9 cellular contexts compared by ENCODE assay signal in genomic region chr12:54081581-54082401, GRCh38. TPM values are rescaled to one million over a fixed set of nuclear protein-coding genes. Genes with fewer than 3 reads are reported as not detected.
A peak's percentile ranks its signal among the peaks of the same experiment; 100 is the strongest.
DNase-seq lines count a peak whose midpoint lies in the region; TF ChIP-seq lines count a peak whose summit lies in the region.
"Not testable (repeated sequence)": the region's sequence is repeated elsewhere in the genome, so short reads cannot be mapped to it uniquely, and the experiment has no call there.
"Had no signal": no experiment of that assay in that cellular context is flagged by ENCODE, and none has a peak within 500 bp of the region (broad histone marks: within the 10 kb centered on the region; RNA-seq: fewer than 3 reads in every experiment).

No MANE protein-coding gene starts in this region.

- H3K9me3 ChIP-seq in ES-I3 (ENCODE audit: control insufficient read depth, insufficient read depth, low read length); adrenal gland (replicated peaks in 1 of 3); esophagus squamous epithelium; mononuclear cell (ENCODE audit: low read depth, low read length); smooth muscle cell (replicated peaks; ENCODE audit: low read depth); tibial artery: not testable (repeated sequence)

- H3K4me1 ChIP-seq in ES-I3 (ENCODE audit: insufficient read depth, low read length); adrenal gland (replicated peaks in 1 of 2); smooth muscle cell (ENCODE audit: low read depth): not testable (repeated sequence)
- H3K4me1 ChIP-seq in esophagus squamous epithelium (peaks cover 0 to 41% (median 0%) of the 10 kb centered on the region in 3 donors), mononuclear cell (ENCODE audit: insufficient read depth, low read length) (peaks cover 11% of the 10 kb centered on the region), tibial artery (peaks cover 0 to 34% (median 0%) of the 10 kb centered on the region in 4 donors)

- not testable (repeated sequence) for H4K20me1 ChIP-seq in smooth muscle cell (ENCODE audit: low read depth)

- H3K4me3 ChIP-seq in adrenal gland (peak overlapping the region in 2 of 4 donors; percentile 4 to 50), esophagus squamous epithelium (peak overlapping the region; percentile 28 to 62 (median 50)), mononuclear cell (ENCODE audit: low read length) (peak overlapping the region; percentile 19), tibial artery (peak overlapping the region; percentile 41 to 45)
- H3K4me3 ChIP-seq in smooth muscle cell, result not testable (repeated sequence)

- intact Hi-C loops in adrenal gland (cut with DNase I); esophagus squamous epithelium (cut with DNase I); tibial artery (cut with DNase I; ENCODE audit: low total_unique reads): not testable (repeated sequence)

- H3F3A ChIP-seq in smooth muscle cell (ENCODE audit: low read depth), result not testable (repeated sequence)

- H3K79me2 ChIP-seq in smooth muscle cell (ENCODE audit: low read depth), result not testable (repeated sequence)

- H2AFZ ChIP-seq in smooth muscle cell (ENCODE audit: low read depth), result not testable (repeated sequence)

- H3K9ac ChIP-seq in ES-I3 (ENCODE audit: low read depth, low read length), result peak overlapping the region; percentile 15; the same call in 1 of the 2 replicates
- H3K9ac ChIP-seq in smooth muscle cell (ENCODE audit: low read depth), result not testable (repeated sequence)

- TF ChIP-seq POLR2A in adrenal gland (IDR thresholded peaks at IDR 0.05); esophagus squamous epithelium (IDR thresholded peaks at IDR 0.05): not testable (repeated sequence)

- WGBS in adrenal gland, 4 donors, result 27 to 57% (median 36%) methylated on average over 24 to 35 of the region's 35 CpGs
- 2 to 23% methylated on average over 13 to 24 of the region's 35 CpGs for WGBS in esophagus squamous epithelium, 2 donors
- WGBS in smooth muscle cell (ENCODE audit: low lambda C conversion rate), result 4% methylated on average over 33 of the region's 35 CpGs

- H3K36me3 ChIP-seq in ES-I3 (ENCODE audit: insufficient read depth, low read length); adrenal gland (replicated peaks in 1 of 2); esophagus squamous epithelium; smooth muscle cell (ENCODE audit: low read depth); tibial artery: not testable (repeated sequence)

- TF ChIP-seq CTCF in adrenal gland (IDR thresholded peaks at IDR 0.05); esophagus squamous epithelium (IDR thresholded peaks at IDR 0.05); smooth muscle cell (IDR thresholded peaks at IDR 0.05; ENCODE audit: borderline replicate concordance, insufficient read depth, poor library complexity, severe bottlenecking); tibial artery (IDR thresholded peaks at IDR 0.05): not testable (repeated sequence)

- not testable (repeated sequence) for H3K27me3 ChIP-seq in adrenal gland; esophagus squamous epithelium; mononuclear cell (ENCODE audit: insufficient read depth, low read length); tibial artery
- peaks cover 97% of the 10 kb centered on the region for H3K27me3 ChIP-seq in smooth muscle cell (ENCODE audit: low read depth)

- peak; percentile 50 for DNase-seq in SK-N-DZ (ENCODE audit: low spot score)
- DNase-seq in activated T-cell treated with anti-CD3 and anti-CD28 coated beads for 4 hours, result peak; percentile 4
- DNase-seq in adrenal gland, result peak in 3 of 7 donors; percentile 19 to 53 (median 27)
- DNase-seq in esophagus squamous epithelium (lab: John Stamatoyannopoulos, UW); smooth muscle cell (lab: John Stamatoyannopoulos, UW; ENCODE audit: unreplicated experiment); tibial artery: not testable (repeated sequence)

- H3K4me2 ChIP-seq in smooth muscle cell, result peak overlapping the region; percentile 48

- H3K27ac ChIP-seq in adrenal gland (peak overlapping the region in 3 of 5 donors; percentile 23 to 86 (median 80)), esophagus squamous epithelium (peak overlapping the region; percentile 90 to 94 (median 91)), tibial artery (peak overlapping the region; percentile 84 to 94)
- not testable (repeated sequence) for H3K27ac ChIP-seq in smooth muscle cell (ENCODE audit: low read depth)

RNA-seq across cellular contexts. Expression of gene HOXC4, which starts 28.2 kb away (rescaled TPM):
- polyA plus RNA-seq in SK-N-DZ (2014; cell fraction: cytosol; rRNA removed), result 4.8 and 5.1 TPM in 2 replicates
- polyA plus RNA-seq in SK-N-DZ (2014; cell fraction: nucleus; rRNA removed), result 3.3 and 7.9 TPM in 2 replicates
- total RNA-seq in adrenal gland (1 to 10 TPM in 6 of 8 donors, under 1 TPM in 2; 0.78 to 7.4 (median 3.5) TPM), esophagus squamous epithelium (1 to 10 TPM; 1.1 to 3.1 (median 1.3) TPM), mononuclear cell (0.42 TPM), smooth muscle cell (0.49 TPM in 2 replicates)
- polyA plus RNA-seq in adrenal gland (1 to 10 TPM; 2.9 to 7.3 (median 3.0) TPM), smooth muscle cell (1.2 and 1.9 TPM in 2 replicates)

RNA-seq across cellular contexts. Expression of gene HOXC5, which starts 48.9 kb away (rescaled TPM):
- 1.6 TPM in 1 of 2 replicates, not detected in the other for polyA plus RNA-seq in SK-N-DZ (2014; cell fraction: cytosol; rRNA removed)
- polyA plus RNA-seq in SK-N-DZ (2014; cell fraction: nucleus; rRNA removed), result 0.09 TPM in 1 of 2 replicates, not detected in the other
- total RNA-seq in adrenal gland (1 to 10 TPM in 3 of 8 donors, under 1 TPM in 5; 0.36 to 1.9 (median 0.91) TPM), esophagus squamous epithelium (1 to 10 TPM in 1 of 4 donors, under 1 TPM in 1, not detected in 2; 0.31 to 1.1 TPM), mononuclear cell (not detected), smooth muscle cell (1.3 TPM in 1 of 2 replicates, not detected in the other)
- polyA plus RNA-seq in adrenal gland (1 to 10 TPM in 1 of 3 donors, under 1 TPM in 2; 0.48 to 1.3 (median 0.51) TPM), smooth muscle cell (0.54 TPM in 1 of 2 replicates, not detected in the other)
- polyA plus RNA-seq: BJ had no signal

RNA-seq across cellular contexts. Expression of gene HOXC6, which starts 53.6 kb away (rescaled TPM):
- polyA plus RNA-seq in SK-N-DZ (2014; cell fraction: cytosol; rRNA removed), result 0.68 and 0.74 TPM in 2 replicates
- polyA plus RNA-seq in SK-N-DZ (2014; cell fraction: nucleus; rRNA removed), result 0.87 TPM in 1 of 2 replicates, not detected in the other
- total RNA-seq in adrenal gland, result 10 to 100 TPM in 4 of 8 donors, 1 to 10 TPM in 4; 1.5 to 20.3 (median 9.4) TPM
- polyA plus RNA-seq in adrenal gland, result 10 to 100 TPM; 19.9 to 23.1 (median 21.2) TPM
- total RNA-seq in esophagus squamous epithelium, result 1 to 10 TPM in 1 of 4 donors, under 1 TPM in 2, not detected in 1; 0.21 to 1.1 (median 0.30) TPM
- not detected for total RNA-seq in mononuclear cell
- total RNA-seq in smooth muscle cell, result 3.0 and 3.1 TPM in 2 replicates
- polyA plus RNA-seq in smooth muscle cell, result 8.3 and 12.3 TPM in 2 replicates
